1 cellular context compared by ENCODE assay signal in genomic region chrX:1398431-1399340, GRCh38.
TF ChIP-seq lines count a peak whose summit lies in the region.

No MANE protein-coding gene starts in this region.

TF ChIP-seq in SK-N-SH treated with all-trans-retinoic acid at 6 μM for 48 hours, 23 proteins besides CTCF, POLR2A, EP300 and RAD21 (continued from another document):
- no peak for TF ChIP-seq TSHZ2 (CRISPR knock-in tag; IDR thresholded peaks at IDR 0.05)
- no peak for TF ChIP-seq ESRRG (CRISPR knock-in tag; IDR thresholded peaks at IDR 0.05)
- TF ChIP-seq ARNTL (CRISPR knock-in tag; IDR thresholded peaks at IDR 0.05; ENCODE audit: borderline replicate concordance, low read depth), result no peak
- no peak for TF ChIP-seq PATZ1 (CRISPR knock-in tag; IDR thresholded peaks at IDR 0.05; ENCODE audit: borderline replicate concordance)
- no peak for TF ChIP-seq GLIS3 (CRISPR knock-in tag; IDR thresholded peaks at IDR 0.05)
- TF ChIP-seq ZC3H10 (CRISPR knock-in tag; IDR thresholded peaks at IDR 0.05), result no peak
- TF ChIP-seq TCF4 (CRISPR knock-in tag; IDR thresholded peaks at IDR 0.05; ENCODE audit: borderline replicate concordance), result no peak
- no peak for TF ChIP-seq ZFP30 (CRISPR knock-in tag; IDR thresholded peaks at IDR 0.05)
TF ChIP-seq in SK-N-SH treated with all-trans-retinoic acid at 6 μM for 48 hours: peak in this region for 0.
